In the genomic region with DNA sequence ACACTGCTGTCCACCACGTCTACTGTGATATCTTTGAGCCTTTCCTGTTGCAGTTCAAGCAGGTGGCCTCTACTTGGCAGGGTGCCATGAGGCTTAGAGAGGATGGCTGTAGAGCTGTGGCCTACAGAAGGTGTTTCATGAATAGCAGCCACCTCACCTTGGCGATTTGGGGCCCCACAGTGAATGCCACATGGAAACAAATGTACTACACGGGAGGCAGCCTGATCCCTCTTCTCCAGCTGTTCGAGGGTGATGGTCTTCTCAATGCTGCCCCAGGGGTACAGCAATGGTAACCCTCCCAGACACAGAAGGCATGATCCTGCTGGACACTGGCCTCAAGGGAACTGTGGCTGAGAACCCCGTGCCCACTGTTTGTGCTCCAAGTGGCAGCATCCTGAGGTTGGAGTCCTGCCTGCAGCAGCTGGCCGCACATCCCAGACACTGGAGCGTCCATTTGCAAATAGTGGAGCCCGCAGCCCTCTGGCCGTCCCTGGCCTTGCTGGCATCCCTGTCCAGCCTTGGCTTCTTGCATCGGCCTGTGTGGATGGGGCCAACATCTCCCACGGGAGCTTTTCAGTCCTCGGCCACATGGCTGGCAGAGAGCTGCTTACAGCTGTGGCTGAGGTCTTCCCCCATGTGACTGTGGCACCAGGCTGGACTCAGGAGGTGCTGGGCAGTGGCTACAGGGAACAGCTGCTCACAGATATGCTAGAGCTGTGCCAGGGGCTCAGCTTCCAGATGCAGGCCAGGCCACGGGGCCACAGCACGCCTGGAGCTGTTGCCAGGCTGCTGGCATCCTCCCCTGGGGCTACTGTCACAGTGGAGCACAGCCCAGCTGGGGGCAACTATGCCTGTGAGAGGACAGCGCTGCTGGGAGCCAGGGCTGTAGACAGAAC, we compare ENCODE assay signal across 14 cellular contexts.
DNase-seq lines count a peak whose midpoint lies in the region; ATAC-seq, FAIRE-seq and TF ChIP-seq lines count a peak whose summit lies in the region.
"Had no signal": no experiment of that assay in that cellular context is flagged by ENCODE, and none has a peak within 500 bp of the region (broad histone marks: within the 10 kb centered on the region; RNA-seq: fewer than 3 reads in every experiment).

No MANE protein-coding gene starts in this region.

- no peak for TF ChIP-seq RAD21 in IMR-90 (IDR thresholded peaks at IDR 0.05; ENCODE audit: low read length)

- H3K27me3 Mint-ChIP-seq in osteocyte (ENCODE audit: unreplicated experiment): peaks cover 23% of the 10 kb centered on the region
- peaks cover 4 to 5% of the 10 kb centered on the region in 2 donors for H3K27me3 Mint-ChIP-seq in stimulated activated naive B cell treated with anti-CD40 and anti-IgM and Interleukin-4, amounts not matched to agents 10 μg/mL and 1 μg/mL and 100 μg/mL, for 72 hours

- 37% methylated on average over 11 of the region's 15 CpGs; no CpG with 5 or more reads in 1 of the 2 experiments for WGBS in IMR-90 (ENCODE audit: extremely low coverage in 2 of 2, insufficient read length in 1 of 2), 2 experiments

- H2AFZ ChIP-seq in IMR-90 (replicated peaks; ENCODE audit: low read length, poor library complexity): no peak overlapping the region

- H3K79me1 ChIP-seq in IMR-90 (ENCODE audit: low read depth in 1 of 2, low read length in 2 of 2): no peaks in the 10 kb centered on the region

- intact Hi-C loops in IMR-90 (cut with micrococcal nuclease) (no loop called here), Right ventricle myocardium superior (cut with DNase I) (no loop called here), sciatic nerve (cut with DNase I) (no loop called here)

- TF ChIP-seq POLR2A in IMR-90 (IDR thresholded peaks at IDR 0.05; ENCODE audit: low read depth, low read length): no peak

- no peak overlapping the region for H3K27ac ChIP-seq in IMR-90 (ENCODE audit: insufficient read depth, low read length)

- H2AK5ac ChIP-seq in IMR-90 (ENCODE audit: low read depth, low read length): no peak overlapping the region

- no peak overlapping the region for H3K9ac ChIP-seq in IMR-90 (ENCODE audit: low read depth, low read length)

- H3K27ac Mint-ChIP-seq in osteocyte (ENCODE audit: unreplicated experiment): no peak overlapping the region
- H3K27ac Mint-ChIP-seq in stimulated activated naive B cell treated with anti-CD40 and anti-IgM and Interleukin-4, amounts not matched to agents 10 μg/mL and 1 μg/mL and 100 μg/mL, for 72 hours: no peak overlapping the region
- H3K27ac Mint-ChIP-seq: activated naive CD8-positive, alpha-beta T cell treated with anti-CD3 and anti-CD28 coated beads, Interleukin-2, amount 10 ng/mL, durations not matched to agents 7 days and 5 days; HFFc6; T-helper 2 cell treated with Interferon-gamma antibody and Interleukin-4, amounts not matched to agents 5 μg/mL and 100 μg/mL, for 36 hours had no signal

- in situ Hi-C loops in IMR-90 (cut with MboI; ENCODE audit: low sequenced_read_pairs): no loop called here

- H4K91ac ChIP-seq in IMR-90 (ENCODE audit: insufficient read depth, low read depth, low read length): no peak overlapping the region

- no peaks in the 10 kb centered on the region for H3K9me3 Mint-ChIP-seq in osteocyte (ENCODE audit: unreplicated experiment)
- H3K9me3 Mint-ChIP-seq in stimulated activated naive B cell treated with anti-CD40 and anti-IgM and Interleukin-4, amounts not matched to agents 10 μg/mL and 1 μg/mL and 100 μg/mL, for 72 hours: no peaks in the 10 kb centered on the region
- H3K9me3 Mint-ChIP-seq: activated naive CD8-positive, alpha-beta T cell treated with anti-CD3 and anti-CD28 coated beads, Interleukin-2, amount 10 ng/mL, durations not matched to agents 7 days and 5 days; HFFc6; T-helper 2 cell treated with Interferon-gamma antibody and Interleukin-4, amounts not matched to agents 5 μg/mL and 100 μg/mL, for 36 hours had no signal

- H3K27me3 ChIP-seq in IMR-90 (ENCODE audit: control insufficient read depth, insufficient read depth, low read length): peaks cover 52% of the 10 kb centered on the region

- no peak overlapping the region for H2BK5ac ChIP-seq in IMR-90 (ENCODE audit: low read depth, low read length, poor library complexity, severe bottlenecking)

- H3K4me2 ChIP-seq in IMR-90 (ENCODE audit: low read depth, low read length): no peak overlapping the region

- H3K36me3 Mint-ChIP-seq in osteocyte (ENCODE audit: unreplicated experiment): no peaks in the 10 kb centered on the region
- no peaks in the 10 kb centered on the region for H3K36me3 Mint-ChIP-seq in stimulated activated naive B cell treated with anti-CD40 and anti-IgM and Interleukin-4, amounts not matched to agents 10 μg/mL and 1 μg/mL and 100 μg/mL, for 72 hours
- H3K36me3 Mint-ChIP-seq: activated naive CD8-positive, alpha-beta T cell treated with anti-CD3 and anti-CD28 coated beads, Interleukin-2, amount 10 ng/mL, durations not matched to agents 7 days and 5 days had no signal

- no TSS peak for BruUV-seq in IMR-90 (replicated peaks; lab: Mats Ljungman, UMichigan)

- H2BK120ac ChIP-seq in IMR-90 (ENCODE audit: low read depth, low read length): no peak overlapping the region

- H3K4me1 ChIP-seq in IMR-90 (ENCODE audit: control insufficient read depth, insufficient read depth, low read length): no peaks in the 10 kb centered on the region

- dilution Hi-C loops in IMR-90 (cut with HindIII; ENCODE audit: low sequenced_read_pairs, unreplicated experiment): no loop called here

- H3K56ac ChIP-seq in IMR-90 (ENCODE audit: extremely low read depth, insufficient read depth, low read length): no peak overlapping the region

- no peak overlapping the region for H3K4ac ChIP-seq in IMR-90 (ENCODE audit: low read depth, low read length)

- 0 out of 2 replicates have a peak, but pooled peaks have one; percentile 27 for ATAC-seq in IMR-90 (ENCODE audit: low read depth)
- peak; percentile 60 for ATAC-seq in Right ventricle myocardium superior (ENCODE audit: poor library complexity)
- peak; percentile 51 for ATAC-seq in sciatic nerve
- no peak for ATAC-seq in GM19351 (IDR thresholded peaks at IDR 0.05; ENCODE audit: unreplicated experiment)
- ATAC-seq in stimulated activated naive B cell treated with anti-CD40 and anti-IgM and Interleukin-4, amounts not matched to agents 10 μg/mL and 1 μg/mL and 100 μg/mL, for 72 hours (replicated peaks): no peak

- no peak for FAIRE-seq in RCC 7860 (lab: Jason Lieb, UNC)
- FAIRE-seq: GM12891 had no signal

- no peak overlapping the region for H2BK20ac ChIP-seq in IMR-90 (ENCODE audit: low read depth, low read length)

- CTCF ChIA-PET in IMR-90 (lab: Yijun Ruan, JAX): no interaction called here

- no peak overlapping the region for H2AK9ac ChIP-seq in IMR-90 (replicated peaks; ENCODE audit: low read depth, low read length, poor library complexity)

- H4K5ac ChIP-seq in IMR-90 (ENCODE audit: low read depth, low read length): no peak overlapping the region

- H3K36me3 ChIP-seq in IMR-90 (ENCODE audit: control insufficient read depth, insufficient read depth, low read length): no peaks in the 10 kb centered on the region

- H4K8ac ChIP-seq in IMR-90 (ENCODE audit: low read depth in 2 of 2, low read length in 2 of 2): no peak overlapping the region

- H3K9me3 ChIP-seq in IMR-90 (ENCODE audit: control insufficient read depth, insufficient read depth, low read length): no peaks in the 10 kb centered on the region

- H4K20me1 ChIP-seq in IMR-90 (ENCODE audit: insufficient read depth, low read length): no peaks in the 10 kb centered on the region

- H3K4me3 ChIP-seq in IMR-90 (ENCODE audit: insufficient read depth, low read depth, low read length): no peak overlapping the region

- no peak for TF ChIP-seq CTCF in IMR-90 (conservative IDR thresholded peaks at IDR 0.05; ENCODE audit: low read depth, low read length)
- TF ChIP-seq CTCF in osteocyte (IDR thresholded peaks at IDR 0.05): no peak

- no peak for DNase-seq in IMR-90
- peak; percentile 44 for DNase-seq in NCI-H510A (lab: John Stamatoyannopoulos, UW)
- DNase-seq in Right ventricle myocardium superior: peak; percentile 59
- DNase-seq in sciatic nerve (ENCODE audit: low spot score): no peak
- no peak for DNase-seq in osteocyte (ENCODE audit: extremely low spot score, unreplicated experiment)
- DNase-seq in RCC 7860 (ENCODE audit: low spot score): no peak
- DNase-seq in stimulated activated naive B cell treated with anti-CD40 and anti-IgM and Interleukin-4, amounts not matched to agents 10 μg/mL and 1 μg/mL and 100 μg/mL, for 72 hours: no peak
- DNase-seq: activated naive CD8-positive, alpha-beta T cell treated with anti-CD3 and anti-CD28 coated beads, Interleukin-2, amount 10 ng/mL, durations not matched to agents 7 days and 5 days; effector CD8-positive, alpha-beta T cell; HFFc6; Kasumi-1 had no signal

- no peak overlapping the region for H3K23ac ChIP-seq in IMR-90 (ENCODE audit: low read depth, low read length)

- H3K14ac ChIP-seq in IMR-90 (replicated peaks; ENCODE audit: low read depth, low read length): no peak overlapping the region

- peaks cover 3% of the 10 kb centered on the region for H3K4me1 Mint-ChIP-seq in osteocyte (ENCODE audit: unreplicated experiment)
- H3K4me1 Mint-ChIP-seq in stimulated activated naive B cell treated with anti-CD40 and anti-IgM and Interleukin-4, amounts not matched to agents 10 μg/mL and 1 μg/mL and 100 μg/mL, for 72 hours: peaks cover 0 to 1% of the 10 kb centered on the region in 2 donors

- H2BK15ac ChIP-seq in IMR-90 (ENCODE audit: low read depth, low read length): no peak overlapping the region

- H3K18ac ChIP-seq in IMR-90 (ENCODE audit: low read depth, low read length): no peak overlapping the region

- POLR2A ChIA-PET in IMR-90 (lab: Charles Lee; ENCODE audit: unreplicated experiment): no interaction called here

- H3K4me3 Mint-ChIP-seq in osteocyte (ENCODE audit: unreplicated experiment): no peak overlapping the region
- H3K4me3 Mint-ChIP-seq in stimulated activated naive B cell treated with anti-CD40 and anti-IgM and Interleukin-4, amounts not matched to agents 10 μg/mL and 1 μg/mL and 100 μg/mL, for 72 hours: no peak overlapping the region
- H3K4me3 Mint-ChIP-seq: activated naive CD8-positive, alpha-beta T cell treated with anti-CD3 and anti-CD28 coated beads, Interleukin-2, amount 10 ng/mL, durations not matched to agents 7 days and 5 days; HFFc6; T-helper 2 cell treated with Interferon-gamma antibody and Interleukin-4, amounts not matched to agents 5 μg/mL and 100 μg/mL, for 36 hours had no signal

- no peaks in the 10 kb centered on the region for H3K9me1 ChIP-seq in IMR-90 (ENCODE audit: insufficient read depth, low read length)

TF ChIP-seq in IMR-90, 13 proteins besides CTCF, POLR2A, EP300 and RAD21 (continues in another document):
- TF ChIP-seq, protein P1, sequence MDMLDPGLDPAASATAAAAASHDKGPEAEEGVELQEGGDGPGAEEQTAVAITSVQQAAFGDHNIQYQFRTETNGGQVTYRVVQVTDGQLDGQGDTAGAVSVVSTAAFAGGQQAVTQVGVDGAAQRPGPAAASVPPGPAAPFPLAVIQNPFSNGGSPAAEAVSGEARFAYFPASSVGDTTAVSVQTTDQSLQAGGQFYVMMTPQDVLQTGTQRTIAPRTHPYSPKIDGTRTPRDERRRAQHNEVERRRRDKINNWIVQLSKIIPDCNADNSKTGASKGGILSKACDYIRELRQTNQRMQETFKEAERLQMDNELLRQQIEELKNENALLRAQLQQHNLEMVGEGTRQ (IDR thresholded peaks at IDR 0.05; ENCODE audit: low read depth, low read length): no peak
- TF ChIP-seq RCOR1 (IDR thresholded peaks at IDR 0.05; ENCODE audit: insufficient replicate concordance, low read length) (no peak), FOS (IDR thresholded peaks at IDR 0.05; ENCODE audit: low read depth, low read length) (no peak)

Comparison
In these comparisons a context has a peak if more than half of its experiments do, and no peak if none do; other contexts are left out.
1. ATAC-seq: peak in IMR-90 (single experiment), Right ventricle myocardium superior (single experiment) and sciatic nerve (single experiment); none in GM19351 (single experiment) and stimulated activated naive B cell treated with anti-CD40 and anti-IgM and Interleukin-4, amounts not matched to agents 10 μg/mL and 1 μg/mL and 100 μg/mL, for 72 hours (0 of 2).
2. DNase-seq: peak in NCI-H510A (single experiment) and Right ventricle myocardium superior (single experiment); none in IMR-90 (single experiment), sciatic nerve (single experiment), osteocyte (single experiment), RCC 7860 (single experiment) and stimulated activated naive B cell treated with anti-CD40 and anti-IgM and Interleukin-4, amounts not matched to agents 10 μg/mL and 1 μg/mL and 100 μg/mL, for 72 hours (single experiment).